In the genomic region with DNA sequence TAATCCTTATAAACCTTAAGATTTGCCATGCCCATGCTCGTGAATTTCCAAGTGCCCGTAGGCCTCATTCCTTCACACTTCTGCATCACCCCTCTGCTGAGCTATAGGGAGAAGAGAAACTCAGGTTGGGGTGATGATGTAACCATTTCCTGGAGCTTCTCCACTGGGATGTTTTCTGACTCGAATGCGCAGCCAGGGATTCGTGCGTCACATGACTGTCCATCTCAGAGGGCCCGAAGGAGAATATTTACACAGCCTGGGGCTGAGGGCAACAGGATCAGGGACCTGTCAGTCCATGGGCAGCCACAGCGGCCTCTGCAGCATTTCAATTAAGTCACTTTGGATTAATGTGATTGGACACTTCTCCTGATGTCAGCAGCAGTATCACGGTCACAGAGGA, we compare ENCODE assay signal across 40 cellular contexts. TPM values are rescaled to one million over a fixed set of nuclear protein-coding genes. Genes with fewer than 3 reads are reported as not detected.
"Had no signal": no experiment of that assay in that cellular context is flagged by ENCODE, and none has a peak within 500 bp of the region (broad histone marks: within the 10 kb centered on the region; RNA-seq: fewer than 3 reads in every experiment).

No MANE protein-coding gene starts in this region.

- H3K27ac ChIP-seq: adrenal gland, ascending aorta, body of pancreas, brain microvascular endothelial cell, breast epithelium, cardiac muscle cell had no signal

- H3K4me3 ChIP-seq: adrenal gland, ascending aorta, body of pancreas, breast epithelium, cardiac muscle cell had no signal

- H3K36me3 ChIP-seq: adrenal gland, ascending aorta, brain microvascular endothelial cell, breast epithelium, cardiac muscle cell had no signal

- ATAC-seq: activated naive CD4-positive, alpha-beta T cell treated with anti-CD3 and anti-CD28 coated beads, Interleukin-2, amount 50 U/mL, for 72 hours; activated naive CD8-positive, alpha-beta T cell treated with anti-CD3 and anti-CD28 coated beads, Interleukin-2, amount 50 U/mL, for 24 hours; activated T-cell treated with anti-CD3 and anti-CD28 coated beads, Interleukin-2, amount 50 U/mL, for 4 hours; activated T-cell treated with anti-CD3 and anti-CD28 coated beads, Interleukin-2, amount 50 U/mL, for 72 hours; activated T-helper 17 cell treated with anti-CD3 and anti-CD28 coated beads, Interleukin-2, amount 50 U/mL, for 72 hours; body of pancreas had no signal

- H3K27me3 ChIP-seq: adrenal gland, ascending aorta, body of pancreas, brain microvascular endothelial cell, breast epithelium, cardiac muscle cell had no signal

- H3K9me3 ChIP-seq: adrenal gland, ascending aorta, body of pancreas, breast epithelium had no signal

- DNase-seq: activated effector memory CD4-positive, alpha-beta T cell treated with anti-CD3 and anti-CD28 coated beads, Interleukin-2, amount 50 U/mL, for 16 hours; activated effector memory CD4-positive, alpha-beta T cell treated with Interleukin-2 at 50 U/mL for 16 hours; activated gamma-delta T cell; activated gamma-delta T cell treated with Interleukin-2 at 50 U/mL for 16 hours; activated naive CD4-positive, alpha-beta T cell; activated naive CD4-positive, alpha-beta T cell treated with anti-CD3 and anti-CD28 coated beads for 36 hours; activated naive CD4-positive, alpha-beta T cell treated with anti-CD3 and anti-CD28 coated beads, Interleukin-2, amount 10 ng/mL, durations not matched to agents 7 days and 5 days; activated naive CD4-positive, alpha-beta T cell treated with anti-CD3 and anti-CD28 coated beads, Interleukin-2, amount 50 U/mL, for 16 hours; activated naive CD4-positive, alpha-beta T cell treated with Interleukin-2 at 50 U/mL for 16 hours; activated naive CD8-positive, alpha-beta T cell treated with anti-CD3 and anti-CD28 coated beads for 36 hours; activated naive CD8-positive, alpha-beta T cell treated with anti-CD3 and anti-CD28 coated beads, Interleukin-2, amount 10 ng/mL, durations not matched to agents 7 days and 5 days; activated naive CD8-positive, alpha-beta T cell treated with anti-CD3 and anti-CD28 coated beads, Interleukin-2, amount 50 U/mL, for 24 hours; activated T-cell treated with anti-CD3 and anti-CD28 coated beads for 4 hours; activated T-cell treated with anti-CD3 and anti-CD28 coated beads, Interleukin-2, amount 50 U/mL, for 1 hour; activated T-cell treated with anti-CD3 and anti-CD28 coated beads, Interleukin-2, amount 50 U/mL, for 24 hours; activated T-cell treated with anti-CD3 and anti-CD28 coated beads, Interleukin-2, amount 50 U/mL, for 4 hours; activated T-cell treated with anti-CD3 and anti-CD28 coated beads, Interleukin-2, amount 50 U/mL, for 48 hours; activated T-cell treated with anti-CD3 and anti-CD28 coated beads, Interleukin-2, amount 50 U/mL, for 72 hours; adrenal gland; amniotic stem cell; amygdala; anterior cingulate cortex; aorta; body of pancreas; brain microvascular endothelial cell; caudate nucleus; central memory CD4-positive, alpha-beta T cell; cerebellar nuclear complex had no signal

- H3K4me1 ChIP-seq: adrenal gland, ascending aorta, body of pancreas, breast epithelium had no signal

RNA-seq across cellular contexts. Expression of a gene that starts 8.7 kb away (rescaled TPM):
- total RNA-seq: activated naive CD4-positive, alpha-beta T cell treated with anti-CD3 and anti-CD28 coated beads for 36 hours; activated naive CD4-positive, alpha-beta T cell treated with anti-CD3 and anti-CD28 coated beads, Interleukin-2, amount 50 U/mL, for 72 hours; activated naive CD8-positive, alpha-beta T cell treated with anti-CD3 and anti-CD28 coated beads for 36 hours; activated naive CD8-positive, alpha-beta T cell treated with anti-CD3 and anti-CD28 coated beads, Interleukin-2, amount 10 ng/mL, durations not matched to agents 7 days and 5 days; activated T-cell treated with anti-CD3 and anti-CD28 coated beads, Interleukin-2, amount 50 U/mL, for 4 hours; activated T-cell treated with anti-CD3 and anti-CD28 coated beads, Interleukin-2, amount 50 U/mL, for 72 hours; activated T-helper 1 cell treated with anti-CD3 and anti-CD28 coated beads, Interleukin-12 subunit alpha, Interleukin-12 subunit beta, Interleukin-2, Interleukin-4 antibody, amounts not matched to agents 30 ng/mL and 10 ng/mL and 1 ng/mL, durations not matched to agents 14 hours and 24 hours and 36 hours; activated T-helper 17 cell treated with anti-CD3 and anti-CD28 coated beads, Interleukin-2, amount 50 U/mL, for 72 hours; activated T-helper 2 cell treated with anti-CD3 and anti-CD28 coated beads, Interferon-gamma antibody, Interleukin-2, Interleukin-4, amounts not matched to agents 10 μg/mL and 5 μg/mL and 100 μg/mL, durations not matched to agents 14 hours and 24 hours and 36 hours; adrenal gland; aorta; ascending aorta; astrocyte; body of pancreas; breast epithelium; bronchial epithelial cell; cardiac muscle cell; cardiac septum; cerebellum had no signal
- polyA plus RNA-seq: adipose tissue, adrenal gland, aorta, cardiac muscle cell had no signal

RNA-seq across cellular contexts. Expression of a gene that starts 12.6 kb away (rescaled TPM):
- total RNA-seq: activated naive CD4-positive, alpha-beta T cell treated with anti-CD3 and anti-CD28 coated beads for 36 hours; activated naive CD4-positive, alpha-beta T cell treated with anti-CD3 and anti-CD28 coated beads, Interleukin-2, amount 50 U/mL, for 72 hours; activated naive CD8-positive, alpha-beta T cell treated with anti-CD3 and anti-CD28 coated beads for 36 hours; activated naive CD8-positive, alpha-beta T cell treated with anti-CD3 and anti-CD28 coated beads, Interleukin-2, amount 10 ng/mL, durations not matched to agents 7 days and 5 days; activated T-cell treated with anti-CD3 and anti-CD28 coated beads, Interleukin-2, amount 50 U/mL, for 4 hours; activated T-cell treated with anti-CD3 and anti-CD28 coated beads, Interleukin-2, amount 50 U/mL, for 72 hours; activated T-helper 1 cell treated with anti-CD3 and anti-CD28 coated beads, Interleukin-12 subunit alpha, Interleukin-12 subunit beta, Interleukin-2, Interleukin-4 antibody, amounts not matched to agents 30 ng/mL and 10 ng/mL and 1 ng/mL, durations not matched to agents 14 hours and 24 hours and 36 hours; activated T-helper 17 cell treated with anti-CD3 and anti-CD28 coated beads, Interleukin-2, amount 50 U/mL, for 72 hours; activated T-helper 2 cell treated with anti-CD3 and anti-CD28 coated beads, Interferon-gamma antibody, Interleukin-2, Interleukin-4, amounts not matched to agents 10 μg/mL and 5 μg/mL and 100 μg/mL, durations not matched to agents 14 hours and 24 hours and 36 hours; ascending aorta; cardiac muscle cell had no signal

RNA-seq across cellular contexts. Expression of a gene that starts 21.8 kb away (rescaled TPM):
- total RNA-seq: activated naive CD4-positive, alpha-beta T cell treated with anti-CD3 and anti-CD28 coated beads for 36 hours; activated naive CD4-positive, alpha-beta T cell treated with anti-CD3 and anti-CD28 coated beads, Interleukin-2, amount 50 U/mL, for 72 hours; activated naive CD8-positive, alpha-beta T cell treated with anti-CD3 and anti-CD28 coated beads for 36 hours; activated naive CD8-positive, alpha-beta T cell treated with anti-CD3 and anti-CD28 coated beads, Interleukin-2, amount 10 ng/mL, durations not matched to agents 7 days and 5 days; activated T-cell treated with anti-CD3 and anti-CD28 coated beads, Interleukin-2, amount 50 U/mL, for 4 hours; activated T-cell treated with anti-CD3 and anti-CD28 coated beads, Interleukin-2, amount 50 U/mL, for 72 hours; activated T-helper 1 cell treated with anti-CD3 and anti-CD28 coated beads, Interleukin-12 subunit alpha, Interleukin-12 subunit beta, Interleukin-2, Interleukin-4 antibody, amounts not matched to agents 30 ng/mL and 10 ng/mL and 1 ng/mL, durations not matched to agents 14 hours and 24 hours and 36 hours; activated T-helper 17 cell treated with anti-CD3 and anti-CD28 coated beads, Interleukin-2, amount 50 U/mL, for 72 hours; activated T-helper 2 cell treated with anti-CD3 and anti-CD28 coated beads, Interferon-gamma antibody, Interleukin-2, Interleukin-4, amounts not matched to agents 10 μg/mL and 5 μg/mL and 100 μg/mL, durations not matched to agents 14 hours and 24 hours and 36 hours; adrenal gland; aorta; ascending aorta; astrocyte; body of pancreas; breast epithelium; bronchial epithelial cell; cerebellum had no signal
- polyA plus RNA-seq: adrenal gland, aorta, cardiac muscle cell had no signal
